9 cellular contexts compared by ENCODE assay signal in genomic region chr5:96226941-96227552, GRCh38.
A peak's percentile ranks its signal among the peaks of the same experiment; 100 is the strongest.
DNase-seq lines count a peak whose midpoint lies in the region; ATAC-seq, FAIRE-seq and TF ChIP-seq lines count a peak whose summit lies in the region.
"Had no signal": no experiment of that assay in that cellular context is flagged by ENCODE, and none has a peak within 500 bp of the region (broad histone marks: within the 10 kb centered on the region; RNA-seq: fewer than 3 reads in every experiment).

No MANE protein-coding gene starts in this region.

- H3K79me2 ChIP-seq in fibroblast of lung (ENCODE audit: control insufficient read depth, insufficient read depth, low read length): no peaks in the 10 kb centered on the region
- no peaks in the 10 kb centered on the region for H3K79me2 ChIP-seq in neural progenitor cell (ENCODE audit: low read depth)

- H3K9me3 ChIP-seq in fibroblast of lung (ENCODE audit: control insufficient read depth, insufficient read depth, low read depth, low read length) (no peaks in the 10 kb centered on the region), neural progenitor cell (ENCODE audit: low read depth) (no peaks in the 10 kb centered on the region)

- peak overlapping the region in 1 of 4 experiments; percentile 31 for H3K4me3 ChIP-seq in fibroblast of lung (replicated peaks in 1 of 4; ENCODE audit: control extremely low read depth in 1 of 4, insufficient read depth in 1 of 4, low read depth in 3 of 4, low read length in 4 of 4)
- H3K4me3 ChIP-seq in neural progenitor cell: no peak overlapping the region

- H3K27ac Mint-ChIP-seq in neural progenitor cell: peak overlapping the region; percentile 38
- no peak overlapping the region for H3K27ac Mint-ChIP-seq in stimulated activated effector memory CD8-positive, alpha-beta T cell treated with anti-CD3 and anti-CD28 coated beads, Interleukin-12 subunit alpha, Interleukin-12 subunit beta, amount 100 ng/mL, for 72 hours

- no peak for ATAC-seq in stimulated activated effector memory CD8-positive, alpha-beta T cell treated with anti-CD3 and anti-CD28 coated beads, Interleukin-12 subunit alpha, Interleukin-12 subunit beta, amount 100 ng/mL, for 72 hours
- no peak for ATAC-seq in HG03432 (IDR thresholded peaks at IDR 0.05; ENCODE audit: unreplicated experiment)
- ATAC-seq in HG03280 (IDR thresholded peaks at IDR 0.05; ENCODE audit: unreplicated experiment): no peak

- peak overlapping the region; percentile 83 for H3K27ac ChIP-seq in fibroblast of lung (ENCODE audit: insufficient read depth, low read length)
- H3K27ac ChIP-seq in neural progenitor cell: no peak overlapping the region

- H3K9ac ChIP-seq in fibroblast of lung (ENCODE audit: insufficient read depth, low read length) (peak overlapping the region; percentile 24), neural progenitor cell (no peak overlapping the region)

- H3K36me3 ChIP-seq in fibroblast of lung (ENCODE audit: control insufficient read depth, insufficient read depth, low read length) (no peaks in the 10 kb centered on the region), neural progenitor cell (no peaks in the 10 kb centered on the region)

- DNase-seq in AG09319 (ENCODE audit: extremely low read depth, low read depth): peak; percentile 90
- DNase-seq in RCC 7860 (ENCODE audit: low spot score): peak; percentile 87
- DNase-seq in fibroblast of lung (ENCODE audit: low read depth in 2 of 2): peak; percentile 93 to 97
- DNase-seq in neural progenitor cell (ENCODE audit: low spot score): peak; percentile 10
- DNase-seq in stimulated activated effector memory CD8-positive, alpha-beta T cell treated with anti-CD3 and anti-CD28 coated beads, Interleukin-12 subunit alpha, Interleukin-12 subunit beta, amount 100 ng/mL, for 72 hours (ENCODE audit: low spot score in 2 of 2): no peak
- no peak for DNase-seq in stimulated activated CD8-positive, alpha-beta memory T cell treated with anti-CD3 and anti-CD28 coated beads, Interleukin-4, amount 100 ng/mL, for 48 hours
- DNase-seq: activated T-cell treated with anti-CD3 and anti-CD28 coated beads, Interleukin-2, amount 50 U/mL, for 1 hour had no signal

- H2AFZ ChIP-seq in fibroblast of lung (ENCODE audit: low read length): peak overlapping the region; percentile 36
- no peak overlapping the region for H2AFZ ChIP-seq in neural progenitor cell (replicated peaks)

- no peaks in the 10 kb centered on the region for H4K20me1 ChIP-seq in fibroblast of lung (ENCODE audit: control insufficient read depth, extremely low read depth, insufficient read depth, low read length)
- no peaks in the 10 kb centered on the region for H4K20me1 ChIP-seq in neural progenitor cell (ENCODE audit: low read depth)

- H3K4me2 ChIP-seq in fibroblast of lung (ENCODE audit: extremely low read depth, insufficient read depth, low read length) (peak overlapping the region; percentile 84), neural progenitor cell (no peak overlapping the region)

- H3K4me3 Mint-ChIP-seq in neural progenitor cell: no peak overlapping the region
- H3K4me3 Mint-ChIP-seq in stimulated activated effector memory CD8-positive, alpha-beta T cell treated with anti-CD3 and anti-CD28 coated beads, Interleukin-12 subunit alpha, Interleukin-12 subunit beta, amount 100 ng/mL, for 72 hours: no peak overlapping the region

- peaks cover 4% of the 10 kb centered on the region for H3K9me3 Mint-ChIP-seq in neural progenitor cell
- H3K9me3 Mint-ChIP-seq in stimulated activated effector memory CD8-positive, alpha-beta T cell treated with anti-CD3 and anti-CD28 coated beads, Interleukin-12 subunit alpha, Interleukin-12 subunit beta, amount 100 ng/mL, for 72 hours: peaks cover 8% of the 10 kb centered on the region

- FAIRE-seq in RCC 7860 (lab: Jason Lieb, UNC): peak; percentile 92

- H3K4me1 Mint-ChIP-seq in neural progenitor cell: peaks cover 9% of the 10 kb centered on the region
- peaks cover 6% of the 10 kb centered on the region for H3K4me1 Mint-ChIP-seq in stimulated activated effector memory CD8-positive, alpha-beta T cell treated with anti-CD3 and anti-CD28 coated beads, Interleukin-12 subunit alpha, Interleukin-12 subunit beta, amount 100 ng/mL, for 72 hours

- H3K36me3 Mint-ChIP-seq in neural progenitor cell: no peaks in the 10 kb centered on the region
- H3K36me3 Mint-ChIP-seq in stimulated activated effector memory CD8-positive, alpha-beta T cell treated with anti-CD3 and anti-CD28 coated beads, Interleukin-12 subunit alpha, Interleukin-12 subunit beta, amount 100 ng/mL, for 72 hours: no peaks in the 10 kb centered on the region

- H3F3A ChIP-seq in neural progenitor cell (ENCODE audit: low read depth): no peaks in the 10 kb centered on the region

- H3K27me3 ChIP-seq in fibroblast of lung (ENCODE audit: control insufficient read depth, insufficient read depth, low read length): no peaks in the 10 kb centered on the region
- H3K27me3 ChIP-seq in neural progenitor cell: no peaks in the 10 kb centered on the region

- H3K27me3 Mint-ChIP-seq in neural progenitor cell (ENCODE audit: insufficient read depth, low read depth): no peaks in the 10 kb centered on the region

- H3K4me1 ChIP-seq in fibroblast of lung (ENCODE audit: control insufficient read depth, extremely low read depth, insufficient read depth, low read length): peaks cover 9% of the 10 kb centered on the region
- no peaks in the 10 kb centered on the region for H3K4me1 ChIP-seq in neural progenitor cell

- TF ChIP-seq CTCF in AG09319 (IDR thresholded peaks at IDR 0.05; ENCODE audit: low read depth, low read length): no peak
- TF ChIP-seq CTCF in fibroblast of lung (conservative IDR thresholded peaks at IDR 0.05 in 1 of 2, IDR thresholded peaks at IDR 0.05 in 1 of 2; ENCODE audit: low read depth in 1 of 2, low read length in 2 of 2): no peak
- no peak for TF ChIP-seq CTCF in neural progenitor cell (IDR thresholded peaks at IDR 0.05)

Comparison
In these comparisons a context has a peak if more than half of its experiments do, and no peak if none do; other contexts are left out.
1. DNase-seq: peak in AG09319 (single experiment), RCC 7860 (single experiment), fibroblast of lung (2 of 2) and neural progenitor cell (single experiment); none in stimulated activated effector memory CD8-positive, alpha-beta T cell treated with anti-CD3 and anti-CD28 coated beads, Interleukin-12 subunit alpha, Interleukin-12 subunit beta, amount 100 ng/mL, for 72 hours (0 of 2) and stimulated activated CD8-positive, alpha-beta memory T cell treated with anti-CD3 and anti-CD28 coated beads, Interleukin-4, amount 100 ng/mL, for 48 hours (single experiment).